ENCODE assay signal across 26 cellular contexts in genomic region chr16:12625068-12625467, GRCh38.
DNase-seq lines count a peak whose midpoint lies in the region; ATAC-seq and TF ChIP-seq lines count a peak whose summit lies in the region.
"Had no signal": no experiment of that assay in that cellular context is flagged by ENCODE, and none has a peak within 500 bp of the region (broad histone marks: within the 10 kb centered on the region; RNA-seq: fewer than 3 reads in every experiment).

No MANE protein-coding gene starts in this region.

- WGBS in thyroid gland, 2 donors = 76 to 78% methylated on average over 7 of the region's 7 CpGs

- DNase-seq in activated CD8-positive, alpha-beta T cell treated with anti-CD3 and anti-CD28 coated beads for 36 hours = peak; percentile 45
- no peak for DNase-seq in activated CD8-positive, alpha-beta T cell treated with anti-CD3 and anti-CD28 coated beads, Interleukin-2, amount 10 ng/mL, durations not matched to agents 7 days and 5 days
- DNase-seq in stimulated activated naive CD8-positive, alpha-beta T cell treated with anti-CD3 and anti-CD28 coated beads, Interleukin-15, Interleukin-2, amounts not matched to agents 100 U/mL and 50 U/mL, for 24 hours = no peak
- no peak for DNase-seq in stimulated activated naive CD8-positive, alpha-beta T cell treated with anti-CD3 and anti-CD28 coated beads, Interleukin-15, amount 100 ng/mL, for 72 hours
- DNase-seq in iPS-NIHi11 (ENCODE audit: low spot score) (peak; percentile 30), lower lobe of right lung (no peak), thyroid gland (no peak)
- DNase-seq: AML-193; amygdala; CD4-positive, alpha-beta T cell; GOT3; NCI-H1092; NCI-H1694 treated with DMSO at 0.1 percent for 48 hours; NCI-H2171; NCI-H510A; pancreas; retina; SK-N-SH; small intestine; stimulated activated naive CD4-positive, alpha-beta T cell; T-helper 17 cell had no signal

- H3K9me3 Mint-ChIP-seq in activated CD8-positive, alpha-beta T cell treated with anti-CD3 and anti-CD28 coated beads for 36 hours = no peaks in the 10 kb centered on the region
- H3K9me3 Mint-ChIP-seq in activated CD8-positive, alpha-beta T cell treated with anti-CD3 and anti-CD28 coated beads, Interleukin-2, amount 10 ng/mL, durations not matched to agents 7 days and 5 days (ENCODE audit: insufficient read depth) = no peaks in the 10 kb centered on the region
- H3K9me3 Mint-ChIP-seq in stimulated activated naive CD8-positive, alpha-beta T cell treated with anti-CD3 and anti-CD28 coated beads, Interleukin-15, amount 100 ng/mL, for 72 hours = no peaks in the 10 kb centered on the region
- H3K9me3 Mint-ChIP-seq: CD4-positive, alpha-beta T cell had no signal

- H3K27ac Mint-ChIP-seq in activated CD8-positive, alpha-beta T cell treated with anti-CD3 and anti-CD28 coated beads for 36 hours = no peak overlapping the region
- H3K27ac Mint-ChIP-seq in activated CD8-positive, alpha-beta T cell treated with anti-CD3 and anti-CD28 coated beads, Interleukin-2, amount 10 ng/mL, durations not matched to agents 7 days and 5 days = no peak overlapping the region
- H3K27ac Mint-ChIP-seq in stimulated activated naive CD8-positive, alpha-beta T cell treated with anti-CD3 and anti-CD28 coated beads, Interleukin-15, amount 100 ng/mL, for 72 hours = peak overlapping the region in 1 of 2 donors; percentile 71
- H3K27ac Mint-ChIP-seq: CD4-positive, alpha-beta T cell; T-helper 17 cell had no signal

- H3K27ac ChIP-seq in lower lobe of right lung (no peak overlapping the region), thyroid gland (no peak overlapping the region)
- H3K27ac ChIP-seq: epithelial cell of prostate, pancreas, thoracic aorta, vagina had no signal

- H3K4me3 ChIP-seq in lower lobe of right lung = no peak overlapping the region
- no peak overlapping the region for H3K4me3 ChIP-seq in thyroid gland (replicated peaks in 1 of 3)
- H3K4me3 ChIP-seq: A549, pancreas, thoracic aorta, vagina had no signal

- H3K36me3 ChIP-seq in lower lobe of right lung (no peaks in the 10 kb centered on the region), thyroid gland (no peaks in the 10 kb centered on the region)
- H3K36me3 ChIP-seq: pancreas, thoracic aorta, vagina had no signal

- H3K9me3 ChIP-seq in lower lobe of right lung (no peaks in the 10 kb centered on the region), thyroid gland (no peaks in the 10 kb centered on the region)
- H3K9me3 ChIP-seq: A549, pancreas, SK-N-SH, thoracic aorta, vagina had no signal

- H3K27me3 ChIP-seq in lower lobe of right lung (ENCODE audit: low read depth) (no peaks in the 10 kb centered on the region), thyroid gland (no peaks in the 10 kb centered on the region)
- H3K27me3 ChIP-seq: pancreas, vagina had no signal

- H3K4me1 ChIP-seq in lower lobe of right lung = no peaks in the 10 kb centered on the region
- no peaks in the 10 kb centered on the region for H3K4me1 ChIP-seq in thyroid gland
- H3K4me1 ChIP-seq: pancreas, vagina had no signal

- CTCF ChIA-PET in activated CD8-positive, alpha-beta T cell treated with anti-CD3 and anti-CD28 coated beads for 36 hours (lab: Charles Lee) = no interaction called here
- CTCF ChIA-PET in activated CD8-positive, alpha-beta T cell treated with anti-CD3 and anti-CD28 coated beads, Interleukin-2, amount 10 ng/mL, durations not matched to agents 7 days and 5 days (lab: Charles Lee) = no interaction called here

- no peaks in the 10 kb centered on the region for H3K36me3 Mint-ChIP-seq in activated CD8-positive, alpha-beta T cell treated with anti-CD3 and anti-CD28 coated beads for 36 hours (ENCODE audit: low read depth)
- H3K36me3 Mint-ChIP-seq in activated CD8-positive, alpha-beta T cell treated with anti-CD3 and anti-CD28 coated beads, Interleukin-2, amount 10 ng/mL, durations not matched to agents 7 days and 5 days (ENCODE audit: low read depth) = no peaks in the 10 kb centered on the region

- POLR2A ChIA-PET in activated CD8-positive, alpha-beta T cell treated with anti-CD3 and anti-CD28 coated beads for 36 hours (lab: Charles Lee) = no interaction called here
- POLR2A ChIA-PET in activated CD8-positive, alpha-beta T cell treated with anti-CD3 and anti-CD28 coated beads, Interleukin-2, amount 10 ng/mL, durations not matched to agents 7 days and 5 days (lab: Charles Lee) = no interaction called here

- no peak overlapping the region for H3K4me3 Mint-ChIP-seq in activated CD8-positive, alpha-beta T cell treated with anti-CD3 and anti-CD28 coated beads for 36 hours
- no peak overlapping the region for H3K4me3 Mint-ChIP-seq in activated CD8-positive, alpha-beta T cell treated with anti-CD3 and anti-CD28 coated beads, Interleukin-2, amount 10 ng/mL, durations not matched to agents 7 days and 5 days
- H3K4me3 Mint-ChIP-seq in stimulated activated naive CD8-positive, alpha-beta T cell treated with anti-CD3 and anti-CD28 coated beads, Interleukin-15, amount 100 ng/mL, for 72 hours = no peak overlapping the region
- H3K4me3 Mint-ChIP-seq: CD4-positive, alpha-beta T cell; T-helper 17 cell had no signal

- ATAC-seq in activated CD8-positive, alpha-beta T cell treated with anti-CD3 and anti-CD28 coated beads for 36 hours = peak; percentile 55
- ATAC-seq in activated CD8-positive, alpha-beta T cell treated with anti-CD3 and anti-CD28 coated beads, Interleukin-2, amount 10 ng/mL, durations not matched to agents 7 days and 5 days = no peak
- ATAC-seq in stimulated activated naive CD8-positive, alpha-beta T cell treated with anti-CD3 and anti-CD28 coated beads, Interleukin-15, Interleukin-2, amounts not matched to agents 100 U/mL and 50 U/mL, for 24 hours = peak; percentile 66
- no peak for ATAC-seq in stimulated activated naive CD8-positive, alpha-beta T cell treated with anti-CD3 and anti-CD28 coated beads, Interleukin-15, amount 100 ng/mL, for 72 hours
- no peak for ATAC-seq in GM18870 (IDR thresholded peaks at IDR 0.05; ENCODE audit: unreplicated experiment)
- no peak for ATAC-seq in lower lobe of right lung
- ATAC-seq: A549, pancreas, T-helper 17 cell had no signal

- no peak for TF ChIP-seq CTCF in activated CD8-positive, alpha-beta T cell treated with anti-CD3 and anti-CD28 coated beads for 36 hours (IDR thresholded peaks at IDR 0.05)
- TF ChIP-seq CTCF in lower lobe of right lung (IDR thresholded peaks at IDR 0.05) (no peak), thyroid gland (IDR thresholded peaks at IDR 0.05) (no peak)

- H3K27me3 Mint-ChIP-seq in activated CD8-positive, alpha-beta T cell treated with anti-CD3 and anti-CD28 coated beads for 36 hours = no peaks in the 10 kb centered on the region
- no peaks in the 10 kb centered on the region for H3K27me3 Mint-ChIP-seq in activated CD8-positive, alpha-beta T cell treated with anti-CD3 and anti-CD28 coated beads, Interleukin-2, amount 10 ng/mL, durations not matched to agents 7 days and 5 days (ENCODE audit: low read depth)
- peaks cover 12% of the 10 kb centered on the region for H3K27me3 Mint-ChIP-seq in stimulated activated naive CD8-positive, alpha-beta T cell treated with anti-CD3 and anti-CD28 coated beads, Interleukin-15, amount 100 ng/mL, for 72 hours
- H3K27me3 Mint-ChIP-seq: CD4-positive, alpha-beta T cell had no signal

- peaks cover 2% of the 10 kb centered on the region for H3K4me1 Mint-ChIP-seq in activated CD8-positive, alpha-beta T cell treated with anti-CD3 and anti-CD28 coated beads for 36 hours (ENCODE audit: low read depth)
- H3K4me1 Mint-ChIP-seq in activated CD8-positive, alpha-beta T cell treated with anti-CD3 and anti-CD28 coated beads, Interleukin-2, amount 10 ng/mL, durations not matched to agents 7 days and 5 days (ENCODE audit: low read depth) = no peaks in the 10 kb centered on the region
- H3K4me1 Mint-ChIP-seq in stimulated activated naive CD8-positive, alpha-beta T cell treated with anti-CD3 and anti-CD28 coated beads, Interleukin-15, amount 100 ng/mL, for 72 hours = peaks cover 9% of the 10 kb centered on the region

- intact Hi-C loops in activated CD8-positive, alpha-beta T cell treated with anti-CD3 and anti-CD28 coated beads for 36 hours (cut with micrococcal nuclease) = no loop called here
- intact Hi-C loops in lower lobe of right lung (cut with DNase I) = no loop called here
- intact Hi-C loops in thyroid gland (cut with DNase I) = no loop called here

- no peak for TF ChIP-seq POLR2A in thyroid gland (IDR thresholded peaks at IDR 0.05)

Comparison
In these comparisons a context has a peak if more than half of its experiments do, and no peak if none do; other contexts are left out.
1. ATAC-seq: peak in activated CD8-positive, alpha-beta T cell treated with anti-CD3 and anti-CD28 coated beads for 36 hours (single experiment) and stimulated activated naive CD8-positive, alpha-beta T cell treated with anti-CD3 and anti-CD28 coated beads, Interleukin-15, Interleukin-2, amounts not matched to agents 100 U/mL and 50 U/mL, for 24 hours (single experiment); none in activated CD8-positive, alpha-beta T cell treated with anti-CD3 and anti-CD28 coated beads, Interleukin-2, amount 10 ng/mL, durations not matched to agents 7 days and 5 days (single experiment), stimulated activated naive CD8-positive, alpha-beta T cell treated with anti-CD3 and anti-CD28 coated beads, Interleukin-15, amount 100 ng/mL, for 72 hours (single experiment), GM18870 (single experiment) and lower lobe of right lung (0 of 2).
2. DNase-seq: peak in activated CD8-positive, alpha-beta T cell treated with anti-CD3 and anti-CD28 coated beads for 36 hours (single experiment) and iPS-NIHi11 (single experiment); none in activated CD8-positive, alpha-beta T cell treated with anti-CD3 and anti-CD28 coated beads, Interleukin-2, amount 10 ng/mL, durations not matched to agents 7 days and 5 days (single experiment), stimulated activated naive CD8-positive, alpha-beta T cell treated with anti-CD3 and anti-CD28 coated beads, Interleukin-15, Interleukin-2, amounts not matched to agents 100 U/mL and 50 U/mL, for 24 hours (single experiment), stimulated activated naive CD8-positive, alpha-beta T cell treated with anti-CD3 and anti-CD28 coated beads, Interleukin-15, amount 100 ng/mL, for 72 hours (0 of 2), lower lobe of right lung (single experiment) and thyroid gland (0 of 2).